Comparison of ENCODE assay signal across 34 cellular contexts in genomic region chr5:2175041-2175440, GRCh38.
"Had no signal": no experiment of that assay in that cellular context is flagged by ENCODE, and none has a peak within 500 bp of the region (broad histone marks: within the 10 kb centered on the region; RNA-seq: fewer than 3 reads in every experiment).

No MANE protein-coding gene starts in this region.

- H3K9ac ChIP-seq: KMS-11 had no signal

- H3K4me3 ChIP-seq: MG63 had no signal

- H3K36me3 ChIP-seq: MG63 had no signal

- H3K9me3 ChIP-seq: MG63 had no signal

- H3K27ac ChIP-seq: KMS-11 had no signal

- DNase-seq: Karpas-422, Kasumi-1, KG1, MG63, MM.1S, MV-4-11, NCI-H1048, NCI-H1092, NCI-H1092 treated with DMSO at 0.1 percent for 48 hours, NCI-H1105, NCI-H1105 treated with DMSO at 0.1 percent for 48 hours, NCI-H1417, NCI-H1417 treated with DMSO at 0.1 percent for 48 hours, NCI-H1436, NCI-H1436 treated with DMSO at 0.1 percent for 48 hours, NCI-H146, NCI-H1694, NCI-H1694 treated with DMSO at 0.1 percent for 48 hours, NCI-H187, NCI-H187 treated with DMSO at 0.1 percent for 48 hours, NCI-H1930, NCI-H2029, NCI-H2029 treated with DMSO at 0.1 percent for 48 hours, NCI-H2081, NCI-H2081 treated with DMSO at 0.1 percent for 48 hours, NCI-H2107, NCI-H2171, NCI-H2171 treated with DMSO at 0.1 percent for 48 hours, NCI-H2227 treated with DMSO at 0.1 percent for 48 hours, NCI-H226, NCI-H345, NCI-H446, NCI-H446 treated with DMSO at 0.1 percent for 48 hours had no signal

- H3K4me2 ChIP-seq: KMS-11 had no signal
